Comparison of ENCODE assay signal across 1 cellular context in the genomic region with DNA sequence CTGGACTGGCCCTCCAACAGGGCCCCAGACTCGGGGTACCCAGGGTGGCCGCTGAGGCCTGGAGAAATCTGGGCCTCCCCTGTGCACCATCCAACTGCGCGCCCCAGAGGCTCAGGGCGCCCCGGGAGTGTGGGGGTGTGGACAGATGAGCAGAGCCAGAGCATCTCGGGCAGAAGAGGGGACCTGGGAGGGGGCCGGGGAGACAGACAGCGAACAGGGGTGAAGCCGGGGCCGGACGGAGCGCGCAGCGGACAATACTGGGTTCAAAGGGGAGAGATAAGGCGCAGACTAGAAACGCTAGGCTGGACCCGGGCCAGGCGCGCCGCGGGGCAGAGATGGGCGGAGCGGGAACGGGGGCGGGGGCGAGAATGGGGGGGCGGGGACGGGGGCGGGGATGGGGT.
A peak's percentile ranks its signal among the peaks of the same experiment; 100 is the strongest.
TF ChIP-seq lines count a peak whose summit lies in the region.

No MANE protein-coding gene starts in this region.

TF ChIP-seq in HepG2, 621 proteins besides CTCF, POLR2A, EP300 and RAD21 (continued from another document and continues in another):
- TF ChIP-seq, protein P1, sequence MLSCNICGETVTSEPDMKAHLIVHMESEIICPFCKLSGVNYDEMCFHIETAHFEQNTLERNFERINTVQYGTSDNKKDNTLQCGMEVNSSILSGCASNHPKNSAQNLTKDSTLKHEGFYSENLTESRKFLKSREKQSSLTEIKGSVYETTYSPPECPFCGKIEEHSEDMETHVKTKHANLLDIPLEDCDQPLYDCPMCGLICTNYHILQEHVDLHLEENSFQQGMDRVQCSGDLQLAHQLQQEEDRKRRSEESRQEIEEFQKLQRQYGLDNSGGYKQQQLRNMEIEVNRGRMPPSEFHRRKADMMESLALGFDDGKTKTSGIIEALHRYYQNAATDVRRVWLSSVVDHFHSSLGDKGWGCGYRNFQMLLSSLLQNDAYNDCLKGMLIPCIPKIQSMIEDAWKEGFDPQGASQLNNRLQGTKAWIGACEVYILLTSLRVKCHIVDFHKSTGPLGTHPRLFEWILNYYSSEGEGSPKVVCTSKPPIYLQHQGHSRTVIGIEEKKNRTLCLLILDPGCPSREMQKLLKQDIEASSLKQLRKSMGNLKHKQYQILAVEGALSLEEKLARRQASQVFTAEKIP (CRISPR knock-in tag; IDR thresholded peaks at IDR 0.05; ENCODE audit: borderline replicate concordance), result no peak
- TF ChIP-seq ZBTB8A (CRISPR knock-in tag; IDR thresholded peaks at IDR 0.05; ENCODE audit: borderline replicate concordance, low read depth) (no peak), ZNF879 (CRISPR knock-in tag; IDR thresholded peaks at IDR 0.05) (no peak), ZNF749 (CRISPR knock-in tag; IDR thresholded peaks at IDR 0.05; ENCODE audit: borderline replicate concordance) (no peak), ZNF205 (CRISPR knock-in tag; IDR thresholded peaks at IDR 0.05) (no peak), SP140L (CRISPR knock-in tag; IDR thresholded peaks at IDR 0.05; ENCODE audit: borderline replicate concordance) (no peak), SIX1 (CRISPR knock-in tag; IDR thresholded peaks at IDR 0.05; ENCODE audit: borderline replicate concordance) (no peak), MTA3 (CRISPR knock-in tag; IDR thresholded peaks at IDR 0.05) (no peak), ZNF841 (CRISPR knock-in tag; IDR thresholded peaks at IDR 0.05; ENCODE audit: borderline replicate concordance) (no peak), ZNF33A (CRISPR knock-in tag; IDR thresholded peaks at IDR 0.05; ENCODE audit: borderline replicate concordance) (no peak), ZNF713 (CRISPR knock-in tag; IDR thresholded peaks at IDR 0.05) (no peak), FOXC1 (CRISPR knock-in tag; IDR thresholded peaks at IDR 0.05; ENCODE audit: borderline replicate concordance) (no peak), NKX3-1 (CRISPR knock-in tag; IDR thresholded peaks at IDR 0.05) (no peak), ZNF382 (CRISPR knock-in tag; IDR thresholded peaks at IDR 0.05; ENCODE audit: borderline replicate concordance) (no peak), ZNF235 (CRISPR knock-in tag; IDR thresholded peaks at IDR 0.05; ENCODE audit: borderline replicate concordance) (no peak), SALL2 (CRISPR knock-in tag; IDR thresholded peaks at IDR 0.05) (no peak), CC2D1A (CRISPR knock-in tag; IDR thresholded peaks at IDR 0.05) (no peak)
- TF ChIP-seq, protein P2, sequence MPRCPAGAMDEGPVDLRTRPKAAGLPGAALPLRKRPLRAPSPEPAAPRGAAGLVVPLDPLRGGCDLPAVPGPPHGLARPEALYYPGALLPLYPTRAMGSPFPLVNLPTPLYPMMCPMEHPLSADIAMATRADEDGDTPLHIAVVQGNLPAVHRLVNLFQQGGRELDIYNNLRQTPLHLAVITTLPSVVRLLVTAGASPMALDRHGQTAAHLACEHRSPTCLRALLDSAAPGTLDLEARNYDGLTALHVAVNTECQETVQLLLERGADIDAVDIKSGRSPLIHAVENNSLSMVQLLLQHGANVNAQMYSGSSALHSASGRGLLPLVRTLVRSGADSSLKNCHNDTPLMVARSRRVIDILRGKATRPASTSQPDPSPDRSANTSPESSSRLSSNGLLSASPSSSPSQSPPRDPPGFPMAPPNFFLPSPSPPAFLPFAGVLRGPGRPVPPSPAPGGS (CRISPR knock-in tag; IDR thresholded peaks at IDR 0.05), result no peak
- TF ChIP-seq, protein P3, sequence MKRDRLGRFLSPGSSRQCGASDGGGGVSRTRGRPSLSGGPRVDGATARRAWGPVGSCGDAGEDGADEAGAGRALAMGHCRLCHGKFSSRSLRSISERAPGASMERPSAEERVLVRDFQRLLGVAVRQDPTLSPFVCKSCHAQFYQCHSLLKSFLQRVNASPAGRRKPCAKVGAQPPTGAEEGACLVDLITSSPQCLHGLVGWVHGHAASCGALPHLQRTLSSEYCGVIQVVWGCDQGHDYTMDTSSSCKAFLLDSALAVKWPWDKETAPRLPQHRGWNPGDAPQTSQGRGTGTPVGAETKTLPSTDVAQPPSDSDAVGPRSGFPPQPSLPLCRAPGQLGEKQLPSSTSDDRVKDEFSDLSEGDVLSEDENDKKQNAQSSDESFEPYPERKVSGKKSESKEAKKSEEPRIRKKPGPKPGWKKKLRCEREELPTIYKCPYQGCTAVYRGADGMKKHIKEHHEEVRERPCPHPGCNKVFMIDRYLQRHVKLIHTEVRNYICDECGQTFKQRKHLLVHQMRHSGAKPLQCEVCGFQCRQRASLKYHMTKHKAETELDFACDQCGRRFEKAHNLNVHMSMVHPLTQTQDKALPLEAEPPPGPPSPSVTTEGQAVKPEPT (CRISPR knock-in tag; IDR thresholded peaks at IDR 0.05; ENCODE audit: low read depth), result no peak
- TF ChIP-seq, protein P4, sequence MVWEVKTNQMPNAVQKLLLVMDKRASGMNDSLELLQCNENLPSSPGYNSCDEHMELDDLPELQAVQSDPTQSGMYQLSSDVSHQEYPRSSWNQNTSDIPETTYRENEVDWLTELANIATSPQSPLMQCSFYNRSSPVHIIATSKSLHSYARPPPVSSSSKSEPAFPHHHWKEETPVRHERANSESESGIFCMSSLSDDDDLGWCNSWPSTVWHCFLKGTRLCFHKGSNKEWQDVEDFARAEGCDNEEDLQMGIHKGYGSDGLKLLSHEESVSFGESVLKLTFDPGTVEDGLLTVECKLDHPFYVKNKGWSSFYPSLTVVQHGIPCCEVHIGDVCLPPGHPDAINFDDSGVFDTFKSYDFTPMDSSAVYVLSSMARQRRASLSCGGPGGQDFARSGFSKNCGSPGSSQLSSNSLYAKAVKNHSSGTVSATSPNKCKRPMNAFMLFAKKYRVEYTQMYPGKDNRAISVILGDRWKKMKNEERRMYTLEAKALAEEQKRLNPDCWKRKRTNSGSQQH (CRISPR knock-in tag; IDR thresholded peaks at IDR 0.05; ENCODE audit: low read depth), result no peak
- TF ChIP-seq, protein P5, sequence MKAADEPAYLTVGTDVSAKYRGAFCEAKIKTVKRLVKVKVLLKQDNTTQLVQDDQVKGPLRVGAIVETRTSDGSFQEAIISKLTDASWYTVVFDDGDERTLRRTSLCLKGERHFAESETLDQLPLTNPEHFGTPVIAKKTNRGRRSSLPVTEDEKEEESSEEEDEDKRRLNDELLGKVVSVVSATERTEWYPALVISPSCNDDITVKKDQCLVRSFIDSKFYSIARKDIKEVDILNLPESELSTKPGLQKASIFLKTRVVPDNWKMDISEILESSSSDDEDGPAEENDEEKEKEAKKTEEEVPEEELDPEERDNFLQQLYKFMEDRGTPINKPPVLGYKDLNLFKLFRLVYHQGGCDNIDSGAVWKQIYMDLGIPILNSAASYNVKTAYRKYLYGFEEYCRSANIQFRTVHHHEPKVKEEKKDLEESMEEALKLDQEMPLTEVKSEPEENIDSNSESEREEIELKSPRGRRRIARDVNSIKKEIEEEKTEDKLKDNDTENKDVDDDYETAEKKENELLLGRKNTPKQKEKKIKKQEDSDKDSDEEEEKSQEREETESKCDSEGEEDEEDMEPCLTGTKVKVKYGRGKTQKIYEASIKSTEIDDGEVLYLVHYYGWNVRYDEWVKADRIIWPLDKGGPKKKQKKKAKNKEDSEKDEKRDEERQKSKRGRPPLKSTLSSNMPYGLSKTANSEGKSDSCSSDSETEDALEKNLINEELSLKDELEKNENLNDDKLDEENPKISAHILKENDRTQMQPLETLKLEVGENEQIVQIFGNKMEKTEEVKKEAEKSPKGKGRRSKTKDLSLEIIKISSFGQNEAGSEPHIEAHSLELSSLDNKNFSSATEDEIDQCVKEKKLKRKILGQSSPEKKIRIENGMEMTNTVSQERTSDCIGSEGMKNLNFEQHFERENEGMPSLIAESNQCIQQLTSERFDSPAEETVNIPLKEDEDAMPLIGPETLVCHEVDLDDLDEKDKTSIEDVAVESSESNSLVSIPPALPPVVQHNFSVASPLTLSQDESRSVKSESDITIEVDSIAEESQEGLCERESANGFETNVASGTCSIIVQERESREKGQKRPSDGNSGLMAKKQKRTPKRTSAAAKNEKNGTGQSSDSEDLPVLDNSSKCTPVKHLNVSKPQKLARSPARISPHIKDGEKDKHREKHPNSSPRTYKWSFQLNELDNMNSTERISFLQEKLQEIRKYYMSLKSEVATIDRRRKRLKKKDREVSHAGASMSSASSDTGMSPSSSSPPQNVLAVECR (CRISPR knock-in tag; IDR thresholded peaks at IDR 0.05; ENCODE audit: borderline replicate concordance), result peak; percentile 42; the same call in 1 of the 2 replicates
- TF ChIP-seq, protein P6, sequence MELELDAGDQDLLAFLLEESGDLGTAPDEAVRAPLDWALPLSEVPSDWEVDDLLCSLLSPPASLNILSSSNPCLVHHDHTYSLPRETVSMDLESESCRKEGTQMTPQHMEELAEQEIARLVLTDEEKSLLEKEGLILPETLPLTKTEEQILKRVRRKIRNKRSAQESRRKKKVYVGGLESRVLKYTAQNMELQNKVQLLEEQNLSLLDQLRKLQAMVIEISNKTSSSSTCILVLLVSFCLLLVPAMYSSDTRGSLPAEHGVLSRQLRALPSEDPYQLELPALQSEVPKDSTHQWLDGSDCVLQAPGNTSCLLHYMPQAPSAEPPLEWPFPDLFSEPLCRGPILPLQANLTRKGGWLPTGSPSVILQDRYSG (CRISPR knock-in tag; IDR thresholded peaks at IDR 0.05), result no peak
- TF ChIP-seq, protein P7, sequence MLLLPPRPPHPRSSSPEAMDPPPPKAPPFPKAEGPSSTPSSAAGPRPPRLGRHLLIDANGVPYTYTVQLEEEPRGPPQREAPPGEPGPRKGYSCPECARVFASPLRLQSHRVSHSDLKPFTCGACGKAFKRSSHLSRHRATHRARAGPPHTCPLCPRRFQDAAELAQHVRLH (CRISPR knock-in tag; IDR thresholded peaks at IDR 0.05; ENCODE audit: borderline replicate concordance, low read depth), result no peak
- TF ChIP-seq, protein P8, sequence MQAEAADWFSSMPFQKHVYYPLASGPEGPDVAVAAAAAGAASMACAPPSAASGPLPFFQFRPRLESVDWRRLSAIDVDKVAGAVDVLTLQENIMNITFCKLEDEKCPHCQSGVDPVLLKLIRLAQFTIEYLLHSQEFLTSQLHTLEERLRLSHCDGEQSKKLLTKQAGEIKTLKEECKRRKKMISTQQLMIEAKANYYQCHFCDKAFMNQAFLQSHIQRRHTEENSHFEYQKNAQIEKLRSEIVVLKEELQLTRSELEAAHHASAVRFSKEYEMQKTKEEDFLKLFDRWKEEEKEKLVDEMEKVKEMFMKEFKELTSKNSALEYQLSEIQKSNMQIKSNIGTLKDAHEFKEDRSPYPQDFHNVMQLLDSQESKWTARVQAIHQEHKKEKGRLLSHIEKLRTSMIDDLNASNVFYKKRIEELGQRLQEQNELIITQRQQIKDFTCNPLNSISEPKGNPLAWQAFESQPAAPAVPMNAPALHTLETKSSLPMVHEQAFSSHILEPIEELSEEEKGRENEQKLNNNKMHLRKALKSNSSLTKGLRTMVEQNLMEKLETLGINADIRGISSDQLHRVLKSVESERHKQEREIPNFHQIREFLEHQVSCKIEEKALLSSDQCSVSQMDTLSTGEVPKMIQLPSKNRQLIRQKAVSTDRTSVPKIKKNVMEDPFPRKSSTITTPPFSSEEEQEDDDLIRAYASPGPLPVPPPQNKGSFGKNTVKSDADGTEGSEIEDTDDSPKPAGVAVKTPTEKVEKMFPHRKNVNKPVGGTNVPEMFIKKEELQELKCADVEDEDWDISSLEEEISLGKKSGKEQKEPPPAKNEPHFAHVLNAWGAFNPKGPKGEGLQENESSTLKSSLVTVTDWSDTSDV (CRISPR knock-in tag; IDR thresholded peaks at IDR 0.05), result no peak
- TF ChIP-seq, protein P9, sequence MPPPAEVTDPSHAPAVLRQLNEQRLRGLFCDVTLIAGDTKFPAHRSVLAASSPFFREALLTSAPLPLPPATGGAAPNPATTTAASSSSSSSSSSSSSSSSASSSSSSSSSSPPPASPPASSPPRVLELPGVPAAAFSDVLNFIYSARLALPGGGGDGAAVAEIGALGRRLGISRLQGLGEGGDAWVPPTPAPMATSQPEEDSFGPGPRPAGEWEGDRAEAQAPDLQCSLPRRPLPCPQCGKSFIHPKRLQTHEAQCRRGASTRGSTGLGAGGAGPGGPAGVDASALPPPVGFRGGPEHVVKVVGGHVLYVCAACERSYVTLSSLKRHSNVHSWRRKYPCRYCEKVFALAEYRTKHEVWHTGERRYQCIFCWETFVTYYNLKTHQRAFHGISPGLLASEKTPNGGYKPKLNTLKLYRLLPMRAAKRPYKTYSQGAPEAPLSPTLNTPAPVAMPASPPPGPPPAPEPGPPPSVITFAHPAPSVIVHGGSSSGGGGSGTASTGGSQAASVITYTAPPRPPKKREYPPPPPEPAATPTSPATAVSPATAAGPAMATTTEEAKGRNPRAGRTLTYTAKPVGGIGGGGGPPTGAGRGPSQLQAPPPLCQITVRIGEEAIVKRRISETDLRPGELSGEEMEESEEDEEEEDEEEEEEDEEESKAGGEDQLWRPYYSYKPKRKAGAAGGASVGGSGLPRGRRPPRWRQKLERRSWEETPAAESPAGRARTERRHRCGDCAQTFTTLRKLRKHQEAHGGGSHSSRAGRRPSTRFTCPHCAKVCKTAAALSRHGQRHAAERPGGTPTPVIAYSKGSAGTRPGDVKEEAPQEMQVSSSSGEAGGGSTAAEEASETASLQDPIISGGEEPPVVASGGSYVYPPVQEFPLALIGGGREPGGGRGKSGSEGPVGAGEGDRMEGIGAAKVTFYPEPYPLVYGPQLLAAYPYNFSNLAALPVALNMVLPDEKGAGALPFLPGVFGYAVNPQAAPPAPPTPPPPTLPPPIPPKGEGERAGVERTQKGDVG (CRISPR knock-in tag; IDR thresholded peaks at IDR 0.05; ENCODE audit: borderline replicate concordance), result no peak
- TF ChIP-seq, protein P10, sequence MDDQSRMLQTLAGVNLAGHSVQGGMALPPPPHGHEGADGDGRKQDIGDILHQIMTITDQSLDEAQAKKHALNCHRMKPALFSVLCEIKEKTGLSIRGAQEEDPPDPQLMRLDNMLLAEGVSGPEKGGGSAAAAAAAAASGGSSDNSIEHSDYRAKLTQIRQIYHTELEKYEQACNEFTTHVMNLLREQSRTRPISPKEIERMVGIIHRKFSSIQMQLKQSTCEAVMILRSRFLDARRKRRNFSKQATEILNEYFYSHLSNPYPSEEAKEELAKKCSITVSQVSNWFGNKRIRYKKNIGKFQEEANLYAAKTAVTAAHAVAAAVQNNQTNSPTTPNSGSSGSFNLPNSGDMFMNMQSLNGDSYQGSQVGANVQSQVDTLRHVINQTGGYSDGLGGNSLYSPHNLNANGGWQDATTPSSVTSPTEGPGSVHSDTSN (CRISPR knock-in tag; IDR thresholded peaks at IDR 0.05; ENCODE audit: borderline replicate concordance), result no peak
- TF ChIP-seq, protein P11, sequence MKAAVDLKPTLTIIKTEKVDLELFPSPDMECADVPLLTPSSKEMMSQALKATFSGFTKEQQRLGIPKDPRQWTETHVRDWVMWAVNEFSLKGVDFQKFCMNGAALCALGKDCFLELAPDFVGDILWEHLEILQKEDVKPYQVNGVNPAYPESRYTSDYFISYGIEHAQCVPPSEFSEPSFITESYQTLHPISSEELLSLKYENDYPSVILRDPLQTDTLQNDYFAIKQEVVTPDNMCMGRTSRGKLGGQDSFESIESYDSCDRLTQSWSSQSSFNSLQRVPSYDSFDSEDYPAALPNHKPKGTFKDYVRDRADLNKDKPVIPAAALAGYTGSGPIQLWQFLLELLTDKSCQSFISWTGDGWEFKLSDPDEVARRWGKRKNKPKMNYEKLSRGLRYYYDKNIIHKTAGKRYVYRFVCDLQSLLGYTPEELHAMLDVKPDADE (CRISPR knock-in tag; IDR thresholded peaks at IDR 0.05), result no peak
- TF ChIP-seq, protein P12, sequence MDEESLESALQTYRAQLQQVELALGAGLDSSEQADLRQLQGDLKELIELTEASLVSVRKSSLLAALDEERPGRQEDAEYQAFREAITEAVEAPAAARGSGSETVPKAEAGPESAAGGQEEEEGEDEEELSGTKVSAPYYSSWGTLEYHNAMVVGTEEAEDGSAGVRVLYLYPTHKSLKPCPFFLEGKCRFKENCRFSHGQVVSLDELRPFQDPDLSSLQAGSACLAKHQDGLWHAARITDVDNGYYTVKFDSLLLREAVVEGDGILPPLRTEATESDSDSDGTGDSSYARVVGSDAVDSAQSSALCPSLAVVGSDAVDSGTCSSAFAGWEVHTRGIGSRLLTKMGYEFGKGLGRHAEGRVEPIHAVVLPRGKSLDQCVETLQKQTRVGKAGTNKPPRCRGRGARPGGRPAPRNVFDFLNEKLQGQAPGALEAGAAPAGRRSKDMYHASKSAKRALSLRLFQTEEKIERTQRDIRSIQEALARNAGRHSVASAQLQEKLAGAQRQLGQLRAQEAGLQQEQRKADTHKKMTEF (CRISPR knock-in tag; IDR thresholded peaks at IDR 0.05), result 0 out of 2 replicates have a peak, but pooled peaks have one; percentile 45
